Comparison of ENCODE assay signal across 23 cellular contexts in genomic region chr6:14429396-14429795, GRCh38.
"Had no signal": no experiment of that assay in that cellular context is flagged by ENCODE, and none has a peak within 500 bp of the region (broad histone marks: within the 10 kb centered on the region; RNA-seq: fewer than 3 reads in every experiment).

No MANE protein-coding gene starts in this region.

- H3K27ac ChIP-seq: body of pancreas, cardiac muscle cell, tibial artery, VCaP had no signal

- H3K9me3 ChIP-seq: body of pancreas, tibial artery had no signal

- H3K36me3 Mint-ChIP-seq: memory B cell; naive thymus-derived CD4-positive, alpha-beta T cell had no signal

- H3K4me1 ChIP-seq: body of pancreas, tibial artery had no signal

- DNase-seq: activated CD4-positive, alpha-beta T cell treated with anti-CD3 and anti-CD28 coated beads for 1 hour; activated CD4-positive, alpha-beta T cell treated with anti-CD3 and anti-CD28 coated beads, Interleukin-2, amount 50 U/mL, for 1 hour; activated CD8-positive, alpha-beta T cell treated with anti-CD3 and anti-CD28 coated beads, Interleukin-2, amount 10 ng/mL, durations not matched to agents 7 days and 5 days; activated gamma-delta T cell; activated naive CD4-positive, alpha-beta T cell treated with anti-CD3 and anti-CD28 coated beads, Interleukin-2, amount 50 U/mL, for 16 hours; anterior cingulate cortex; body of pancreas; effector CD4-positive, alpha-beta T cell; glutamatergic neuron; hippocampal formation; left cardiac atrium; naive thymus-derived CD4-positive, alpha-beta T cell; retina; stimulated activated CD4-positive, alpha-beta T cell treated with anti-CD3 and anti-CD28 coated beads, Interleukin-4, amount 100 ng/mL, for 4 hours; stimulated activated naive CD8-positive, alpha-beta T cell treated with anti-CD3 and anti-CD28 coated beads, Interleukin-15, amount 100 ng/mL, for 72 hours; tibial artery had no signal

- ATAC-seq: activated CD8-positive, alpha-beta T cell treated with anti-CD3 and anti-CD28 coated beads, Interleukin-2, amount 10 ng/mL, durations not matched to agents 7 days and 5 days; body of pancreas; esophagus mucosa; naive thymus-derived CD4-positive, alpha-beta T cell; stimulated activated naive CD8-positive, alpha-beta T cell treated with anti-CD3 and anti-CD28 coated beads, Interleukin-15, amount 100 ng/mL, for 72 hours had no signal

- H3K27ac Mint-ChIP-seq: activated CD8-positive, alpha-beta T cell treated with anti-CD3 and anti-CD28 coated beads, Interleukin-2, amount 10 ng/mL, durations not matched to agents 7 days and 5 days; activated T-helper 1 cell treated with anti-CD3 and anti-CD28 coated beads, Interleukin-12 subunit alpha, Interleukin-12 subunit beta, Interleukin-2, Interleukin-4 antibody, amounts not matched to agents 30 ng/mL and 10 ng/mL and 1 ng/mL, durations not matched to agents 14 hours and 24 hours and 36 hours; dendritic cell treated with granulocyte-macrophage colony-stimulating factor and Interleukin-4, amounts not matched to agents 40 ng/mL and 50 ng/mL, for 4 days; memory B cell; naive thymus-derived CD4-positive, alpha-beta T cell; progenitor cell of endocrine pancreas; stimulated activated naive CD8-positive, alpha-beta T cell treated with anti-CD3 and anti-CD28 coated beads, Interleukin-15, amount 100 ng/mL, for 72 hours had no signal

- H3K27me3 ChIP-seq: body of pancreas, cardiac muscle cell, tibial artery had no signal

- H3K4me3 Mint-ChIP-seq: activated CD8-positive, alpha-beta T cell treated with anti-CD3 and anti-CD28 coated beads, Interleukin-2, amount 10 ng/mL, durations not matched to agents 7 days and 5 days; activated T-helper 1 cell treated with anti-CD3 and anti-CD28 coated beads, Interleukin-12 subunit alpha, Interleukin-12 subunit beta, Interleukin-2, Interleukin-4 antibody, amounts not matched to agents 30 ng/mL and 10 ng/mL and 1 ng/mL, durations not matched to agents 14 hours and 24 hours and 36 hours; dendritic cell treated with granulocyte-macrophage colony-stimulating factor and Interleukin-4, amounts not matched to agents 40 ng/mL and 50 ng/mL, for 4 days; memory B cell; naive thymus-derived CD4-positive, alpha-beta T cell; stimulated activated naive CD8-positive, alpha-beta T cell treated with anti-CD3 and anti-CD28 coated beads, Interleukin-15, amount 100 ng/mL, for 72 hours had no signal

- H3K4me3 ChIP-seq: body of pancreas, cardiac muscle cell, tibial artery had no signal

- H3K9me3 Mint-ChIP-seq: activated T-helper 1 cell treated with anti-CD3 and anti-CD28 coated beads, Interleukin-12 subunit alpha, Interleukin-12 subunit beta, Interleukin-2, Interleukin-4 antibody, amounts not matched to agents 30 ng/mL and 10 ng/mL and 1 ng/mL, durations not matched to agents 14 hours and 24 hours and 36 hours; dendritic cell treated with granulocyte-macrophage colony-stimulating factor and Interleukin-4, amounts not matched to agents 40 ng/mL and 50 ng/mL, for 4 days; memory B cell; naive thymus-derived CD4-positive, alpha-beta T cell; stimulated activated naive CD8-positive, alpha-beta T cell treated with anti-CD3 and anti-CD28 coated beads, Interleukin-15, amount 100 ng/mL, for 72 hours had no signal

- H3K27me3 Mint-ChIP-seq: dendritic cell treated with granulocyte-macrophage colony-stimulating factor and Interleukin-4, amounts not matched to agents 40 ng/mL and 50 ng/mL, for 4 days; memory B cell; naive thymus-derived CD4-positive, alpha-beta T cell; progenitor cell of endocrine pancreas; stimulated activated naive CD8-positive, alpha-beta T cell treated with anti-CD3 and anti-CD28 coated beads, Interleukin-15, amount 100 ng/mL, for 72 hours had no signal

- H3K36me3 ChIP-seq: cardiac muscle cell, tibial artery had no signal
